In the genomic region with DNA sequence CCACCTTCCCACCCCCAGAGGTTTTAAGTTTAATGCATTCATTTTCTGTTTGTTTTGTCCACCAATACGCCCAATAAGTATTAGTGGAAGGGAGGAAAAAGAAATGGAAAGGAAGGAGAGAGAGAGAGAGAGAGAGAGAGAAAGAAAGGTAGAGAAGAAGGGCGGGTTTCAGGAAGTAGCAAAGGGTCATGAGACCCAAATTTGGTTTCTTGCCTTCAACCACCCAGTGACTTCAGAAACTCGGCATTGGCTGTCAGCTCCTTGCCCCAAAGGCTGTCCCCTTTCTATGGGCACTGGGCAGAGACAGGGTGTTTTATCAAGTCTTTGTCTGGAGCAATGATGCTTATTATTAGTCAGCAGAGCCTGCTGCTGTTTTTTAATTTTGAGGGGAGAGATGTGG, we compare ENCODE assay signal across 27 cellular contexts.
"Had no signal": no experiment of that assay in that cellular context is flagged by ENCODE, and none has a peak within 500 bp of the region (broad histone marks: within the 10 kb centered on the region; RNA-seq: fewer than 3 reads in every experiment).

No MANE protein-coding gene starts in this region.

- H3K36me3 Mint-ChIP-seq: activated naive CD4-positive, alpha-beta T cell treated with anti-CD3 and anti-CD28 coated beads, Interleukin-2, amount 10 ng/mL, durations not matched to agents 7 days and 5 days had no signal

- H3K4me3 ChIP-seq: adrenal gland, breast epithelium, colonic mucosa, SK-N-MC had no signal

- H3K4me3 Mint-ChIP-seq: activated CD4-positive, alpha-beta memory T cell treated with anti-CD3 and anti-CD28 coated beads, Interleukin-2, amount 10 ng/mL, durations not matched to agents 7 days and 5 days; activated CD4-positive, alpha-beta T cell treated with anti-CD3 and anti-CD28 coated beads, Interleukin-2, amount 10 ng/mL, durations not matched to agents 7 days and 5 days; activated naive CD4-positive, alpha-beta T cell treated with anti-CD3 and anti-CD28 coated beads, Interleukin-2, amount 10 ng/mL, durations not matched to agents 7 days and 5 days; activated naive CD8-positive, alpha-beta T cell treated with anti-CD3 and anti-CD28 coated beads, Interleukin-2, amount 10 ng/mL, durations not matched to agents 7 days and 5 days; activated T-cell treated with anti-CD3 and anti-CD28 coated beads, Interleukin-2, amount 50 U/mL, for 72 hours had no signal

- DNase-seq: activated CD4-positive, alpha-beta memory T cell treated with anti-CD3 and anti-CD28 coated beads, Interleukin-2, amount 10 ng/mL, durations not matched to agents 7 days and 5 days; activated CD4-positive, alpha-beta T cell treated with anti-CD3 and anti-CD28 coated beads, Interleukin-2, amount 10 ng/mL, durations not matched to agents 7 days and 5 days; activated CD4-positive, CD25-positive, alpha-beta regulatory T cell; activated CD8-positive, alpha-beta memory T cell treated with anti-CD3 and anti-CD28 coated beads, Interleukin-2, amount 50 U/mL, for 4 hours; activated gamma-delta T cell treated with Interleukin-2 at 50 U/mL for 16 hours; activated naive CD4-positive, alpha-beta T cell treated with anti-CD3 and anti-CD28 coated beads, Interleukin-2, amount 10 ng/mL, durations not matched to agents 7 days and 5 days; activated naive CD8-positive, alpha-beta T cell treated with anti-CD3 and anti-CD28 coated beads, Interleukin-2, amount 10 ng/mL, durations not matched to agents 7 days and 5 days; activated T-cell treated with anti-CD3 and anti-CD28 coated beads, Interleukin-2, amount 50 U/mL, for 72 hours; adrenal gland; aorta; caudate nucleus; colonic mucosa; NCI-H1105 treated with DMSO at 0.1 percent for 48 hours; NCI-H1436 treated with DMSO at 0.1 percent for 48 hours; NCI-H187; NCI-H2081; NCI-H446; NCI-H524; OCI-M1; RPMI8226; T-helper 1 cell had no signal

- H3K27ac Mint-ChIP-seq: activated CD4-positive, alpha-beta memory T cell treated with anti-CD3 and anti-CD28 coated beads, Interleukin-2, amount 10 ng/mL, durations not matched to agents 7 days and 5 days; activated CD4-positive, alpha-beta T cell treated with anti-CD3 and anti-CD28 coated beads, Interleukin-2, amount 10 ng/mL, durations not matched to agents 7 days and 5 days; activated naive CD4-positive, alpha-beta T cell treated with anti-CD3 and anti-CD28 coated beads, Interleukin-2, amount 10 ng/mL, durations not matched to agents 7 days and 5 days; activated naive CD8-positive, alpha-beta T cell treated with anti-CD3 and anti-CD28 coated beads, Interleukin-2, amount 10 ng/mL, durations not matched to agents 7 days and 5 days; activated T-cell treated with anti-CD3 and anti-CD28 coated beads, Interleukin-2, amount 50 U/mL, for 72 hours; activated T-helper 2 cell treated with anti-CD3 and anti-CD28 coated beads, Interferon-gamma antibody, Interleukin-2, Interleukin-4, amounts not matched to agents 10 μg/mL and 5 μg/mL and 100 μg/mL, durations not matched to agents 14 hours and 24 hours and 36 hours had no signal

- H3K9me3 ChIP-seq: adrenal gland, breast epithelium, colonic mucosa had no signal

- H3K27me3 ChIP-seq: adrenal gland, breast epithelium, colonic mucosa had no signal

- H3K27ac ChIP-seq: adrenal gland, breast epithelium, colonic mucosa, SK-N-MC, VCaP had no signal

- ATAC-seq: activated T-cell treated with anti-CD3 and anti-CD28 coated beads, Interleukin-2, amount 50 U/mL, for 72 hours; Panc1; Right ventricle myocardium inferior had no signal

- H3K36me3 ChIP-seq: adrenal gland, breast epithelium, colonic mucosa had no signal

- H3K4me1 ChIP-seq: adrenal gland, breast epithelium, colonic mucosa had no signal

- H3K9me3 Mint-ChIP-seq: activated CD4-positive, alpha-beta memory T cell treated with anti-CD3 and anti-CD28 coated beads, Interleukin-2, amount 10 ng/mL, durations not matched to agents 7 days and 5 days; activated CD4-positive, alpha-beta T cell treated with anti-CD3 and anti-CD28 coated beads, Interleukin-2, amount 10 ng/mL, durations not matched to agents 7 days and 5 days; activated naive CD4-positive, alpha-beta T cell treated with anti-CD3 and anti-CD28 coated beads, Interleukin-2, amount 10 ng/mL, durations not matched to agents 7 days and 5 days; activated naive CD8-positive, alpha-beta T cell treated with anti-CD3 and anti-CD28 coated beads, Interleukin-2, amount 10 ng/mL, durations not matched to agents 7 days and 5 days; activated T-cell treated with anti-CD3 and anti-CD28 coated beads, Interleukin-2, amount 50 U/mL, for 72 hours; activated T-helper 2 cell treated with anti-CD3 and anti-CD28 coated beads, Interferon-gamma antibody, Interleukin-2, Interleukin-4, amounts not matched to agents 10 μg/mL and 5 μg/mL and 100 μg/mL, durations not matched to agents 14 hours and 24 hours and 36 hours had no signal
